1 cellular context compared by ENCODE assay signal in genomic region chr16:67841816-67842508, GRCh38.
TF ChIP-seq lines count a peak whose summit lies in the region.

TSS of gene THAP11 (plus strand) at chr16:67842320. CDS start at chr16:67842555, 235 bp downstream.

TF ChIP-seq in HepG2, 621 proteins besides CTCF, POLR2A, EP300 and RAD21 (continued from another document):
- peak; percentile 72; the same call in 1 of the 2 replicates for TF ChIP-seq ZNF776 (CRISPR knock-in tag; IDR thresholded peaks at IDR 0.05)
- no peak; the same call in 1 of the 2 replicates for TF ChIP-seq CENPT (CRISPR knock-in tag; IDR thresholded peaks at IDR 0.05; ENCODE audit: low read depth)
- TF ChIP-seq SIX4 (CRISPR knock-in tag; IDR thresholded peaks at IDR 0.05): peak; percentile 70
- peak; percentile 95 for TF ChIP-seq ZNF501 (CRISPR knock-in tag; IDR thresholded peaks at IDR 0.05)
- TF ChIP-seq MZF1 (CRISPR knock-in tag; IDR thresholded peaks at IDR 0.05; ENCODE audit: borderline replicate concordance): peak; percentile 76; the same call in 1 of the 2 replicates
- peak; percentile 78 for TF ChIP-seq KLF6 (CRISPR knock-in tag; IDR thresholded peaks at IDR 0.05)
- peak; percentile 52; the same call in 1 of the 2 replicates for TF ChIP-seq TAF1 (CRISPR knock-in tag; IDR thresholded peaks at IDR 0.05)
- TF ChIP-seq ZNF790 (CRISPR knock-in tag; IDR thresholded peaks at IDR 0.05; ENCODE audit: borderline replicate concordance): peak; percentile 88; the same call in 1 of the 2 replicates
- TF ChIP-seq U2AF1 (optimal IDR thresholded peaks at IDR 0.05; ENCODE audit: low read depth, low read length): no peak
- TF ChIP-seq SRY (CRISPR knock-in tag; IDR thresholded peaks at IDR 0.05): peak; percentile 28; the same call in 1 of the 2 replicates
- TF ChIP-seq SOX13 (IDR thresholded peaks at IDR 0.05): no peak
- TF ChIP-seq SOX13 (CRISPR knock-in tag; conservative IDR thresholded peaks at IDR 0.05 in 1 of 2, IDR thresholded peaks at IDR 0.05 in 1 of 2): peak in 1 of 2 experiments; percentile 27; a peak in 1 of 4 replicates
- TF ChIP-seq ZNF264 (CRISPR knock-in tag; IDR thresholded peaks at IDR 0.05): peak; percentile 47; the same call in 1 of the 2 replicates
- peak; percentile 53; the same call in 1 of the 2 replicates for TF ChIP-seq DMAP1 (CRISPR knock-in tag; IDR thresholded peaks at IDR 0.05)
- TF ChIP-seq HNRNPUL1 (IDR thresholded peaks at IDR 0.05; ENCODE audit: low read depth, low read length): no peak
- peak; percentile 81 for TF ChIP-seq NFKBIZ (CRISPR knock-in tag; IDR thresholded peaks at IDR 0.05)
- peak; percentile 56 for TF ChIP-seq FOSL2 (CRISPR knock-in tag; IDR thresholded peaks at IDR 0.05)
- TF ChIP-seq HNF1A (IDR thresholded peaks at IDR 0.05; ENCODE audit: low read depth): no peak
- TF ChIP-seq HNF1A (CRISPR knock-in tag; IDR thresholded peaks at IDR 0.05; ENCODE audit: borderline replicate concordance): no peak
- no peak for TF ChIP-seq ATF4 (CRISPR knock-in tag; IDR thresholded peaks at IDR 0.05)
- no peak for TF ChIP-seq ZNF296 (CRISPR knock-in tag; conservative IDR thresholded peaks at IDR 0.05)
TF ChIP-seq in HepG2: peak in this region for 265.
